4 cellular contexts compared by ENCODE assay signal in genomic region chr18:31799257-31799656, GRCh38. TPM values are rescaled to one million over a fixed set of nuclear protein-coding genes. Genes with fewer than 3 reads are reported as not detected.
"Had no signal": no experiment of that assay in that cellular context is flagged by ENCODE, and none has a peak within 500 bp of the region (broad histone marks: within the 10 kb centered on the region; RNA-seq: fewer than 3 reads in every experiment).

No MANE protein-coding gene starts in this region.

RNA-seq across cellular contexts. Expression of gene SLC25A52, which starts 38.6 kb away (rescaled TPM):
- total RNA-seq: LHCN-M2, M059J, MCF 10A, NCI-H460 had no signal
